8 cellular contexts compared by ENCODE assay signal in the genomic region with DNA sequence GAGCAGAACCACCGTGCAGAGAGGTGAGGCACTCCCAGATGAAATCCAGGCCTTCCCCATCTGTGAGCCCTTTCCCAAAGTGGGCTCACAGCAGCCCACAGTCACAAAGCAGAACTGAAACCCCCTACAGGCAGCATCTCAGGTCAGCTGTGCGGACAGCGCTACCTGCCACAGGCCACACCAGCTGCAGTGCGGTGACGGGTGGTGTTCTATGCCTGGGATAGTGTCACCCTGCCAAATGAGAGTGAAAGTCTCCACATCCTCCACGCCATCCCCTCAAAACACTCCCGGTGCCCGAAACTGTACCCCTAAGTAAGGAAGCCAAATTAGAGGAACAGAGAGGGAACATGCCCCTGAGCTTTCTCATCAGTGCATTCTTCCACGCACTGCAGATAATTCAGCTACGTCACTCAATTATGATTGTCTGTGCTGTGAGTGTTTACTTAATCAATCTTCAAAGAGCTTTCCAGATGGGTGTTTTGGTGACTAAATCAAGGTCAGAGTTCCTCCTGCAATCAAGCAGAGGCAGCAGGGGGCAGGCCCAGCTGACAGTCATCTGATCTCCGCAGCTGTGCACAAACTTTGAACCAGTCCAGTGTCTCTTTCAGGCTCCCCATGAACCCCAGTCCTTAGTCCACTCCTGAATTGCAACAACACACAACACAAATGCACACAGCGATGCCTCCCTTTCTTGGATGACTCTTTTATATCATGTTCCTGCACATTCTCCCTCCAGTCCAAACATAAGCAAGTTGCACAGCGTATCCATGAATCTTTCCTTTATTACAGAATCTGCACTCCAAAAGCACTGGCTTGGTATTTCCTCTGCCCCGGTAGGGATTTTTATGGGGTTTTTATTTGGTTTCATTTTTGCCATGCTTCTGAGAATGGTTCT.
A peak's percentile ranks its signal among the peaks of the same experiment; 100 is the strongest.
DNase-seq lines count a peak whose midpoint lies in the region; ATAC-seq and TF ChIP-seq lines count a peak whose summit lies in the region.

No MANE protein-coding gene starts in this region.

- H3K36me3 ChIP-seq in HEK293 (ENCODE audit: control insufficient read depth in 2 of 2, insufficient read depth in 1 of 2, low read length in 2 of 2) (no peaks in the 10 kb centered on the region), uterus (no peaks in the 10 kb centered on the region)

- peak overlapping the region; percentile 81 for H3K4me3 Mint-ChIP-seq in natural killer cell treated with Interleukin-12 subunit alpha and Interleukin-12 subunit beta and Interleukin-15 and Interleukin-18, amount 100 ng/mL, for 72 hours

- CTCF ChIA-PET in HEK293 (lab: Yijun Ruan, JAX): interaction anchor here (0.5 to 1.6 kb wide), 12 partner anchors 10 to 379 kb away, joined by 3 to 7 read pairs (median 3); no protein-coding TSS in a partner anchor

- POLR2A ChIA-PET in HEK293 (lab: Yijun Ruan, JAX): interaction anchor here (0.6 to 5.8 kb wide), 12 partner anchors 12 to 483 kb away, joined by 3 to 44 read pairs (median 5); partner anchors contain the start of gene IRF2BP2

- TF ChIP-seq CTCF in HEK293 (tag by site-specific recombination; IDR thresholded peaks at IDR 0.05) (peak; percentile 73), epithelial cell of esophagus (IDR thresholded peaks at IDR 0.05; ENCODE audit: insufficient read depth, low read depth, low read length, missing control alignments) (no peak), uterus (IDR thresholded peaks at IDR 0.05) (no peak)

- peak overlapping the region; percentile 93 to 98 for H3K27ac Mint-ChIP-seq in natural killer cell treated with Interleukin-12 subunit alpha and Interleukin-12 subunit beta and Interleukin-15 and Interleukin-18, amount 100 ng/mL, for 72 hours

- H3K36me3 Mint-ChIP-seq in natural killer cell treated with Interleukin-12 subunit alpha and Interleukin-12 subunit beta and Interleukin-15 and Interleukin-18, amount 100 ng/mL, for 72 hours: peaks cover 10% of the 10 kb centered on the region

- H3K27ac ChIP-seq in HEK293 (ENCODE audit: extremely low read depth, low read depth, low read length): peak overlapping the region; percentile 56
- H3K27ac ChIP-seq in uterus: peak overlapping the region; percentile 92 to 93

- H3K27me3 Mint-ChIP-seq in natural killer cell treated with Interleukin-12 subunit alpha and Interleukin-12 subunit beta and Interleukin-15 and Interleukin-18, amount 100 ng/mL, for 72 hours: no peaks in the 10 kb centered on the region

- ATAC-seq in natural killer cell treated with Interleukin-12 subunit alpha and Interleukin-12 subunit beta and Interleukin-15 and Interleukin-18, amount 100 ng/mL, for 72 hours: peak; percentile 48 to 62

- H3K27me3 ChIP-seq in uterus: no peaks in the 10 kb centered on the region

- no peak for TF ChIP-seq POLR2A in uterus (IDR thresholded peaks at IDR 0.05)

- DNase-seq in NCI-H1417 (lab: John Stamatoyannopoulos, UW): peak in 2 of 3 experiments; percentile 57 to 83
- no peak for DNase-seq in NCI-H1417 treated with DMSO at 0.1 percent for 48 hours (lab: John Stamatoyannopoulos, UW)
- DNase-seq in NCI-H146 (lab: John Stamatoyannopoulos, UW): peak; percentile 74
- peak; percentile 55 to 69 for DNase-seq in activated CD4-positive, alpha-beta T cell treated with anti-CD3 and anti-CD28 coated beads for 4 hours
- DNase-seq in epithelial cell of esophagus (ENCODE audit: low read depth): peak; percentile 77
- peak; percentile 80 for DNase-seq in natural killer cell treated with Interleukin-12 subunit alpha and Interleukin-12 subunit beta and Interleukin-15 and Interleukin-18, amount 100 ng/mL, for 72 hours (ENCODE audit: low spot score)
- peak; percentile 58 to 61 for DNase-seq in uterus

- H3K9me3 ChIP-seq in HEK293 (ENCODE audit: control insufficient read depth, insufficient read depth, low read depth, low read length): no peaks in the 10 kb centered on the region
- H3K9me3 ChIP-seq in uterus: no peaks in the 10 kb centered on the region

- H3K4me1 Mint-ChIP-seq in natural killer cell treated with Interleukin-12 subunit alpha and Interleukin-12 subunit beta and Interleukin-15 and Interleukin-18, amount 100 ng/mL, for 72 hours (ENCODE audit: low read depth in 2 of 2): peaks cover 83 to 88% of the 10 kb centered on the region in 2 donors

- H3K4me1 ChIP-seq in HEK293 (ENCODE audit: control insufficient read depth, insufficient read depth, low read length): peaks cover 41% of the 10 kb centered on the region
- peaks cover 18 to 21% of the 10 kb centered on the region in 2 donors for H3K4me1 ChIP-seq in uterus

- H3K4me3 ChIP-seq in HEK293 (ENCODE audit: low read depth, low read length) (no peak overlapping the region), epithelial cell of esophagus (ENCODE audit: low read length) (no peak overlapping the region), uterus (no peak overlapping the region)

- H3K9me3 Mint-ChIP-seq in natural killer cell treated with Interleukin-12 subunit alpha and Interleukin-12 subunit beta and Interleukin-15 and Interleukin-18, amount 100 ng/mL, for 72 hours: peaks cover 3% of the 10 kb centered on the region

- intact Hi-C loops in uterus (cut with DNase I; ENCODE audit: low total_unique reads): no loop called here

TF ChIP-seq in HEK293, 187 proteins besides CTCF, POLR2A, EP300 and RAD21 (continues in another document):
- TF ChIP-seq MEIS1 (CRISPR knock-in tag; IDR thresholded peaks at IDR 0.05; ENCODE audit: borderline replicate concordance) (peak; percentile 86), ZNF76 (tag by site-specific recombination; IDR thresholded peaks at IDR 0.05; ENCODE audit: borderline replicate concordance, low read depth) (peak; percentile 68; the same call in 1 of the 2 replicates), GFI1B (tag by site-specific recombination; IDR thresholded peaks at IDR 0.05) (peak; percentile 97), SP2 (tag by site-specific recombination; IDR thresholded peaks at IDR 0.05) (peak; percentile 43), ZNF324 (tag by site-specific recombination; IDR thresholded peaks at IDR 0.05) (peak; percentile 96), ZEB2 (tag by site-specific recombination; IDR thresholded peaks at IDR 0.05) (peak; percentile 97), ZNF274 (IDR thresholded peaks at IDR 0.05; ENCODE audit: low read length) (no peak), ZNF274 (tag by site-specific recombination; IDR thresholded peaks at IDR 0.05; ENCODE audit: borderline replicate concordance) (no peak), ZNF660 (tag by site-specific recombination; IDR thresholded peaks at IDR 0.05) (peak; percentile 92), GLI4 (tag by site-specific recombination; IDR thresholded peaks at IDR 0.05) (0 out of 2 replicates have a peak, but pooled peaks have one; percentile 12), ZNF449 (tag by site-specific recombination; IDR thresholded peaks at IDR 0.05) (no peak)
- TF ChIP-seq, protein P1, sequence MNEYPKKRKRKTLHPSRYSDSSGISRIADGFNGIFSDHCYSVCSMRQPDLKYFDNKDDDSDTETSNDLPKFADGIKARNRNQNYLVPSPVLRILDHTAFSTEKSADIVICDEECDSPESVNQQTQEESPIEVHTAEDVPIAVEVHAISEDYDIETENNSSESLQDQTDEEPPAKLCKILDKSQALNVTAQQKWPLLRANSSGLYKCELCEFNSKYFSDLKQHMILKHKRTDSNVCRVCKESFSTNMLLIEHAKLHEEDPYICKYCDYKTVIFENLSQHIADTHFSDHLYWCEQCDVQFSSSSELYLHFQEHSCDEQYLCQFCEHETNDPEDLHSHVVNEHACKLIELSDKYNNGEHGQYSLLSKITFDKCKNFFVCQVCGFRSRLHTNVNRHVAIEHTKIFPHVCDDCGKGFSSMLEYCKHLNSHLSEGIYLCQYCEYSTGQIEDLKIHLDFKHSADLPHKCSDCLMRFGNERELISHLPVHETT (tag by site-specific recombination; IDR thresholded peaks at IDR 0.05): peak; percentile 92
- TF ChIP-seq, protein P2, sequence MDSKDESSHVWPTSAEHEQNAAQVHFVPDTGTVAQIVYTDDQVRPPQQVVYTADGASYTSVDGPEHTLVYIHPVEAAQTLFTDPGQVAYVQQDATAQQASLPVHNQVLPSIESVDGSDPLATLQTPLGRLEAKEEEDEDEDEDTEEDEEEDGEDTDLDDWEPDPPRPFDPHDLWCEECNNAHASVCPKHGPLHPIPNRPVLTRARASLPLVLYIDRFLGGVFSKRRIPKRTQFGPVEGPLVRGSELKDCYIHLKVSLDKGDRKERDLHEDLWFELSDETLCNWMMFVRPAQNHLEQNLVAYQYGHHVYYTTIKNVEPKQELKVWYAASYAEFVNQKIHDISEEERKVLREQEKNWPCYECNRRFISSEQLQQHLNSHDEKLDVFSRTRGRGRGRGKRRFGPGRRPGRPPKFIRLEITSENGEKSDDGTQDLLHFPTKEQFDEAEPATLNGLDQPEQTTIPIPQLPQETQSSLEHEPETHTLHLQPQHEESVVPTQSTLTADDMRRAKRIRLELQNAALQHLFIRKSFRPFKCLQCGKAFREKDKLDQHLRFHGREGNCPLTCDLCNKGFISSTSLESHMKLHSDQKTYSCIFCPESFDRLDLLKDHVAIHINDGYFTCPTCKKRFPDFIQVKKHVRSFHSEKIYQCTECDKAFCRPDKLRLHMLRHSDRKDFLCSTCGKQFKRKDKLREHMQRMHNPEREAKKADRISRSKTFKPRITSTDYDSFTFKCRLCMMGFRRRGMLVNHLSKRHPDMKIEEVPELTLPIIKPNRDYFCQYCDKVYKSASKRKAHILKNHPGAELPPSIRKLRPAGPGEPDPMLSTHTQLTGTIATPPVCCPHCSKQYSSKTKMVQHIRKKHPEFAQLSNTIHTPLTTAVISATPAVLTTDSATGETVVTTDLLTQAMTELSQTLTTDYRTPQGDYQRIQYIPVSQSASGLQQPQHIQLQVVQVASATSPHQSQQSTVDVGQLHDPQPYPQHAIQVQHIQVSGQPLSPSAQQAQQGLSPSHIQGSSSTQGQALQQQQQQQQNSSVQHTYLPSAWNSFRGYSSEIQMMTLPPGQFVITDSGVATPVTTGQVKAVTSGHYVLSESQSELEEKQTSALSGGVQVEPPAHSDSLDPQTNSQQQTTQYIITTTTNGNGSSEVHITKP (tag by site-specific recombination; IDR thresholded peaks at IDR 0.05): peak; percentile 90
